In genomic region chr9:121651295-121652036, GRCh38 we compare ENCODE assay signal across 8 cellular contexts. TPM values are rescaled to one million over a fixed set of nuclear protein-coding genes. Genes with fewer than 3 reads are reported as not detected.
DNase-seq lines count a peak whose midpoint lies in the region; ATAC-seq and TF ChIP-seq lines count a peak whose summit lies in the region.

TSS of gene DAB2IP (plus strand) at chr9:121651634. CDS start at chr9:121651776, 142 bp downstream.

- no peak for TF ChIP-seq RAD21 in IMR-90 (IDR thresholded peaks at IDR 0.05; ENCODE audit: low read length)

- peaks cover under 1% of the 10 kb centered on the region; the same call in 1 of the 2 replicates for H3K36me3 ChIP-seq in IMR-90 (ENCODE audit: control insufficient read depth, insufficient read depth, low read length)
- H3K36me3 ChIP-seq in neuron (ENCODE audit: insufficient read depth, low read length): no peaks in the 10 kb centered on the region

- peak within 1 kb of the TSS; percentile 25; the same call in 1 of the 2 replicates for H2BK20ac ChIP-seq in IMR-90 (ENCODE audit: low read depth, low read length)

- CTCF ChIA-PET in IMR-90 (lab: Yijun Ruan, JAX): no interaction called here
- CTCF ChIA-PET in activated CD8-positive, alpha-beta T cell treated with anti-CD3 and anti-CD28 coated beads, Interleukin-2, amount 10 ng/mL, durations not matched to agents 7 days and 5 days (lab: Charles Lee): interaction anchor here (1.2 kb wide), 1 partner anchor 36 kb away, joined by 3 read pairs; no protein-coding TSS in a partner anchor

- peaks cover 3% of the 10 kb centered on the region; the same call in 1 of the 2 replicates for H3K9me1 ChIP-seq in IMR-90 (ENCODE audit: insufficient read depth, low read length)

- POLR2A ChIA-PET in IMR-90 (lab: Charles Lee; ENCODE audit: unreplicated experiment): no interaction called here
- POLR2A ChIA-PET in activated CD8-positive, alpha-beta T cell treated with anti-CD3 and anti-CD28 coated beads, Interleukin-2, amount 10 ng/mL, durations not matched to agents 7 days and 5 days (lab: Charles Lee): no interaction called here

- dilution Hi-C loops in IMR-90 (cut with HindIII; ENCODE audit: low sequenced_read_pairs, unreplicated experiment): no loop called here

- peak within 1 kb of the TSS; percentile 40 for H3K9ac ChIP-seq in IMR-90 (ENCODE audit: low read depth, low read length)

- intact Hi-C loops in IMR-90 (cut with micrococcal nuclease): loop anchor here (5.0 kb wide), 1 partner anchor 214 kb away; no protein-coding TSS in a partner anchor

- H3K4me1 ChIP-seq in IMR-90 (ENCODE audit: control insufficient read depth, insufficient read depth, low read length) (peaks cover 9% of the 10 kb centered on the region; the same call in 1 of the 2 replicates), neuron (ENCODE audit: insufficient read depth, low read length) (peaks cover 29% of the 10 kb centered on the region)

- peak within 1 kb of the TSS; percentile 44; the same call in 1 of the 2 replicates for H3K23ac ChIP-seq in IMR-90 (ENCODE audit: low read depth, low read length)

- no peak within 1 kb of the TSS; the same call in 2 of the 3 replicates for H2BK15ac ChIP-seq in IMR-90 (ENCODE audit: low read depth, low read length)

- no peaks in the 10 kb centered on the region for H3K36me3 Mint-ChIP-seq in activated CD8-positive, alpha-beta T cell treated with anti-CD3 and anti-CD28 coated beads, Interleukin-2, amount 10 ng/mL, durations not matched to agents 7 days and 5 days (ENCODE audit: low read depth)

- peaks cover 51% of the 10 kb centered on the region for H3K27me3 Mint-ChIP-seq in activated CD8-positive, alpha-beta T cell treated with anti-CD3 and anti-CD28 coated beads, Interleukin-2, amount 10 ng/mL, durations not matched to agents 7 days and 5 days (ENCODE audit: low read depth)

- H3K18ac ChIP-seq in IMR-90 (ENCODE audit: low read depth, low read length): no peak within 1 kb of the TSS; the same call in 1 of the 2 replicates

- ATAC-seq in IMR-90 (ENCODE audit: low read depth) (peak; percentile 85), GM18873 (IDR thresholded peaks at IDR 0.05; ENCODE audit: low FRiP score, unreplicated experiment) (no peak)
- ATAC-seq in activated CD8-positive, alpha-beta T cell treated with anti-CD3 and anti-CD28 coated beads, Interleukin-2, amount 10 ng/mL, durations not matched to agents 7 days and 5 days: peak; percentile 28

- H3K4me2 ChIP-seq in IMR-90 (ENCODE audit: low read depth, low read length): peak within 1 kb of the TSS; percentile 78

- H3K27ac ChIP-seq in IMR-90 (ENCODE audit: insufficient read depth, low read length): no peak within 1 kb of the TSS; the same call in 1 of the 2 replicates

- 5% methylated on average over 43 of the region's 79 CpGs; no CpG with 5 or more reads in 1 of the 2 experiments for WGBS in IMR-90 (ENCODE audit: extremely low coverage in 2 of 2, insufficient read length in 1 of 2), 2 experiments

- TF ChIP-seq CTCF in IMR-90 (conservative IDR thresholded peaks at IDR 0.05; ENCODE audit: low read depth, low read length): no peak

- H3K4ac ChIP-seq in IMR-90 (ENCODE audit: low read depth, low read length): peak within 1 kb of the TSS; percentile 47; the same call in 1 of the 2 replicates

- H4K8ac ChIP-seq in IMR-90 (ENCODE audit: low read depth in 2 of 2, low read length in 2 of 2): peak within 1 kb of the TSS in 1 of 2 experiments; percentile 23; a peak in 1 of 4 replicates

- H3K9me3 Mint-ChIP-seq in activated CD8-positive, alpha-beta T cell treated with anti-CD3 and anti-CD28 coated beads, Interleukin-2, amount 10 ng/mL, durations not matched to agents 7 days and 5 days (ENCODE audit: insufficient read depth): no peaks in the 10 kb centered on the region

- H3K4me1 Mint-ChIP-seq in activated CD8-positive, alpha-beta T cell treated with anti-CD3 and anti-CD28 coated beads, Interleukin-2, amount 10 ng/mL, durations not matched to agents 7 days and 5 days (ENCODE audit: low read depth): peaks cover 9% of the 10 kb centered on the region

- DNase-seq in Ammon's horn (ENCODE audit: low spot score): peak; percentile 76
- peak; percentile 39 for DNase-seq in IMR-90
- DNase-seq in activated CD8-positive, alpha-beta T cell treated with anti-CD3 and anti-CD28 coated beads, Interleukin-2, amount 10 ng/mL, durations not matched to agents 7 days and 5 days: no peak
- DNase-seq in glomerular visceral epithelial cell (ENCODE audit: extremely low spot score): peak; percentile 44
- DNase-seq in activated gamma-delta T cell treated with Interleukin-2 at 50 U/mL for 16 hours: no peak
- no peak for DNase-seq in inferior parietal cortex (ENCODE audit: extremely low spot score)

- H3K14ac ChIP-seq in IMR-90 (replicated peaks; ENCODE audit: low read depth, low read length): peak within 1 kb of the TSS; percentile 78; the same call in 1 of the 2 replicates

- H3K4me3 ChIP-seq in IMR-90 (ENCODE audit: insufficient read depth, low read depth, low read length): peak within 1 kb of the TSS; percentile 34
- peak within 1 kb of the TSS; percentile 70 for H3K4me3 ChIP-seq in neuron (ENCODE audit: low read length)

- H3K9me3 ChIP-seq in IMR-90 (ENCODE audit: control insufficient read depth, insufficient read depth, low read length) (no peaks in the 10 kb centered on the region), neuron (ENCODE audit: low read length) (no peaks in the 10 kb centered on the region)

- no TSS peak for BruUV-seq in IMR-90 (replicated peaks; lab: Mats Ljungman, UMichigan)

- no peak for TF ChIP-seq POLR2A in IMR-90 (IDR thresholded peaks at IDR 0.05; ENCODE audit: low read depth, low read length)

- H4K91ac ChIP-seq in IMR-90 (ENCODE audit: insufficient read depth, low read depth, low read length): no peak within 1 kb of the TSS

- H2BK120ac ChIP-seq in IMR-90 (ENCODE audit: low read depth, low read length): no peak within 1 kb of the TSS; the same call in 1 of the 2 replicates

- no peak within 1 kb of the TSS for H2BK5ac ChIP-seq in IMR-90 (ENCODE audit: low read depth, low read length, poor library complexity, severe bottlenecking)

- H4K5ac ChIP-seq in IMR-90 (ENCODE audit: low read depth, low read length): no peak within 1 kb of the TSS

- peak within 1 kb of the TSS; percentile 60 for H2AFZ ChIP-seq in IMR-90 (replicated peaks; ENCODE audit: low read length, poor library complexity)
- peak within 1 kb of the TSS; percentile 76 for H2AFZ ChIP-seq in neuron (ENCODE audit: low read depth, low read length)

- H3K27me3 ChIP-seq in IMR-90 (ENCODE audit: control insufficient read depth, insufficient read depth, low read length) (peaks cover 13% of the 10 kb centered on the region), neuron (ENCODE audit: insufficient read depth, low read length) (peaks cover 8% of the 10 kb centered on the region)

- H3K4me3 Mint-ChIP-seq in activated CD8-positive, alpha-beta T cell treated with anti-CD3 and anti-CD28 coated beads, Interleukin-2, amount 10 ng/mL, durations not matched to agents 7 days and 5 days: no peak within 1 kb of the TSS

- no peak within 1 kb of the TSS for H3K56ac ChIP-seq in IMR-90 (ENCODE audit: extremely low read depth, insufficient read depth, low read length)

- peaks cover 0 to 14% of the 10 kb centered on the region in 2 experiments; a peak in 1 of 4 replicates for H3K79me1 ChIP-seq in IMR-90 (ENCODE audit: low read depth in 1 of 2, low read length in 2 of 2)

- in situ Hi-C loops in IMR-90 (cut with MboI; ENCODE audit: low sequenced_read_pairs): no loop called here

- peak within 1 kb of the TSS; percentile 43; the same call in 1 of the 2 replicates for H2AK5ac ChIP-seq in IMR-90 (ENCODE audit: low read depth, low read length)

- H4K20me1 ChIP-seq in IMR-90 (ENCODE audit: insufficient read depth, low read length): peaks cover 24% of the 10 kb centered on the region; the same call in 1 of the 2 replicates

- peak within 1 kb of the TSS; percentile 42 for H2AK9ac ChIP-seq in IMR-90 (replicated peaks; ENCODE audit: low read depth, low read length, poor library complexity)

- no peak within 1 kb of the TSS for H3K27ac Mint-ChIP-seq in activated CD8-positive, alpha-beta T cell treated with anti-CD3 and anti-CD28 coated beads, Interleukin-2, amount 10 ng/mL, durations not matched to agents 7 days and 5 days

TF ChIP-seq in IMR-90, 13 proteins besides CTCF, POLR2A, EP300 and RAD21:
- no peak for TF ChIP-seq MAFK (IDR thresholded peaks at IDR 0.05; ENCODE audit: low read depth, low read length)
- TF ChIP-seq MAZ (IDR thresholded peaks at IDR 0.05; ENCODE audit: borderline replicate concordance, low read depth, low read length): peak; percentile 98

RNA-seq across cellular contexts. Expression of gene DAB2IP, which starts in this region (rescaled TPM):
- total RNA-seq in IMR-90 (2012; rRNA removed): 5.6 and 6.1 TPM in 2 replicates
- polyA plus RNA-seq in IMR-90 (2012; rRNA removed): 17.2 and 20.4 TPM in 2 replicates
- 12.2 and 16.5 TPM in 2 replicates for polyA plus RNA-seq in IMR-90 (2012; cell fraction: cytosol; rRNA removed)
- polyA plus RNA-seq in IMR-90 (2012; cell fraction: nucleus; rRNA removed; ENCODE audit: low replicate concordance): 27.8 and 42.5 TPM in 2 replicates
- under 1 TPM; 0.08 to 0.13 TPM for total RNA-seq in activated CD8-positive, alpha-beta T cell treated with anti-CD3 and anti-CD28 coated beads, Interleukin-2, amount 10 ng/mL, durations not matched to agents 7 days and 5 days

Comparison
In these comparisons a context has a peak if more than half of its experiments do, and no peak if none do; other contexts are left out.
1. Peak in ATAC-seq in activated CD8-positive, alpha-beta T cell treated with anti-CD3 and anti-CD28 coated beads, Interleukin-2, amount 10 ng/mL, durations not matched to agents 7 days and 5 days; RNA of the gene not detected or under 1 TPM.
2. DNase-seq: peak in Ammon's horn (single experiment), IMR-90 (single experiment) and glomerular visceral epithelial cell (single experiment); none in activated CD8-positive, alpha-beta T cell treated with anti-CD3 and anti-CD28 coated beads, Interleukin-2, amount 10 ng/mL, durations not matched to agents 7 days and 5 days (single experiment), activated gamma-delta T cell treated with Interleukin-2 at 50 U/mL for 16 hours (single experiment) and inferior parietal cortex (single experiment).